In the genomic region with DNA sequence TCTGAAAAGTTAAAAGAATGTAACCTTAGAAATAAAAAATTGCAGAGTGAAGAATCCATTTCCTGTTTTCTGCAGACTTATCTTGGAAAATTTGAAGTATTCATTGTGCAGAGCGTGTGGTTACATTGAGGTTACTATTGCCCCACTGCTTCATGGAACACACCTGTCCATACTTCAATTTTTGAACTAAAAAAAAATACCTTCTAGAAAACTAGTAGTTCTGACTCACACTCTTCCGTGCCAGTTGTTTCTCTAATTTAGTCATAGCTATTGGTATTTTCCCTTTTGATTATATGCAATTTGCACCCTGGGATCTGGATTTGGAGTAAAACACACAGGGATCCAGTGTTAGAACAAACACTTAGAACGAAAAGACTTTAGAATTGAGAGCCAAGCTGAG, we compare ENCODE assay signal across 1 cellular context.
TF ChIP-seq lines count a peak whose summit lies in the region.

No MANE protein-coding gene starts in this region.

TF ChIP-seq in GM23338, 12 proteins besides CTCF, POLR2A, EP300 and RAD21 (continued from another document):
- TF ChIP-seq, protein P1, sequence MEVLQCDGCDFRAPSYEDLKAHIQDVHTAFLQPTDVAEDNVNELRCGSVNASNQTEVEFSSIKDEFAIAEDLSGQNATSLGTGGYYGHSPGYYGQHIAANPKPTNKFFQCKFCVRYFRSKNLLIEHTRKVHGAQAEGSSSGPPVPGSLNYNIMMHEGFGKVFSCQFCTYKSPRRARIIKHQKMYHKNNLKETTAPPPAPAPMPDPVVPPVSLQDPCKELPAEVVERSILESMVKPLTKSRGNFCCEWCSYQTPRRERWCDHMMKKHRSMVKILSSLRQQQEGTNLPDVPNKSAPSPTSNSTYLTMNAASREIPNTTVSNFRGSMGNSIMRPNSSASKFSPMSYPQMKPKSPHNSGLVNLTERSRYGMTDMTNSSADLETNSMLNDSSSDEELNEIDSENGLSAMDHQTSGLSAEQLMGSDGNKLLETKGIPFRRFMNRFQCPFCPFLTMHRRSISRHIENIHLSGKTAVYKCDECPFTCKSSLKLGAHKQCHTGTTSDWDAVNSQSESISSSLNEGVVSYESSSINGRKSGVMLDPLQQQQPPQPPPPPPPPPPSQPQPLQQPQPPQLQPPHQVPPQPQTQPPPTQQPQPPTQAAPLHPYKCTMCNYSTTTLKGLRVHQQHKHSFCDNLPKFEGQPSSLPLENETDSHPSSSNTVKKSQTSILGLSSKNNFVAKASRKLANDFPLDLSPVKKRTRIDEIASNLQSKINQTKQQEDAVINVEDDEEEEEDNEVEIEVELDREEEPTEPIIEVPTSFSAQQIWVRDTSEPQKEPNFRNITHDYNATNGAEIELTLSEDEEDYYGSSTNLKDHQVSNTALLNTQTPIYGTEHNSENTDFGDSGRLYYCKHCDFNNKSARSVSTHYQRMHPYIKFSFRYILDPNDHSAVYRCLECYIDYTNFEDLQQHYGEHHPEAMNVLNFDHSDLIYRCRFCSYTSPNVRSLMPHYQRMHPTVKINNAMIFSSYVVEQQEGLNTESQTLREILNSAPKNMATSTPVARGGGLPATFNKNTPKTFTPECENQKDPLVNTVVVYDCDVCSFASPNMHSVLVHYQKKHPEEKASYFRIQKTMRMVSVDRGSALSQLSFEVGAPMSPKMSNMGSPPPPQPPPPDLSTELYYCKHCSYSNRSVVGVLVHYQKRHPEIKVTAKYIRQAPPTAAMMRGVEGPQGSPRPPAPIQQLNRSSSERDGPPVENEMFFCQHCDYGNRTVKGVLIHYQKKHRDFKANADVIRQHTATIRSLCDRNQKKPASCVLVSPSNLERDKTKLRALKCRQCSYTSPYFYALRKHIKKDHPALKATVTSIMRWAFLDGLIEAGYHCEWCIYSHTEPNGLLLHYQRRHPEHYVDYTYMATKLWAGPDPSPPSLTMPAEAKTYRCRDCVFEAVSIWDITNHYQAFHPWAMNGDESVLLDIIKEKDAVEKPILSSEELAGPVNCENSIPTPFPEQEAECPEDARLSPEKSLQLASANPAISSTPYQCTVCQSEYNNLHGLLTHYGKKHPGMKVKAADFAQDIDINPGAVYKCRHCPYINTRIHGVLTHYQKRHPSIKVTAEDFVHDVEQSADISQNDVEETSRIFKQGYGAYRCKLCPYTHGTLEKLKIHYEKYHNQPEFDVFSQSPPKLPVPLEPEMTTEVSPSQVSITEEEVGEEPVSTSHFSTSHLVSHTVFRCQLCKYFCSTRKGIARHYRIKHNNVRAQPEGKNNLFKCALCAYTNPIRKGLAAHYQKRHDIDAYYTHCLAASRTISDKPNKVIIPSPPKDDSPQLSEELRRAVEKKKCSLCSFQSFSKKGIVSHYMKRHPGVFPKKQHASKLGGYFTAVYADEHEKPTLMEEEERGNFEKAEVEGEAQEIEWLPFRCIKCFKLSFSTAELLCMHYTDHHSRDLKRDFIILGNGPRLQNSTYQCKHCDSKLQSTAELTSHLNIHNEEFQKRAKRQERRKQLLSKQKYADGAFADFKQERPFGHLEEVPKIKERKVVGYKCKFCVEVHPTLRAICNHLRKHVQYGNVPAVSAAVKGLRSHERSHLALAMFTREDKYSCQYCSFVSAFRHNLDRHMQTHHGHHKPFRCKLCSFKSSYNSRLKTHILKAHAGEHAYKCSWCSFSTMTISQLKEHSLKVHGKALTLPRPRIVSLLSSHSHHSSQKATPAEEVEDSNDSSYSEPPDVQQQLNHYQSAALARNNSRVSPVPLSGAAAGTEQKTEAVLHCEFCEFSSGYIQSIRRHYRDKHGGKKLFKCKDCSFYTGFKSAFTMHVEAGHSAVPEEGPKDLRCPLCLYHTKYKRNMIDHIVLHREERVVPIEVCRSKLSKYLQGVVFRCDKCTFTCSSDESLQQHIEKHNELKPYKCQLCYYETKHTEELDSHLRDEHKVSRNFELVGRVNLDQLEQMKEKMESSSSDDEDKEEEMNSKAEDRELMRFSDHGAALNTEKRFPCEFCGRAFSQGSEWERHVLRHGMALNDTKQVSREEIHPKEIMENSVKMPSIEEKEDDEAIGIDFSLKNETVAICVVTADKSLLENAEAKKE (CRISPR knock-in tag; IDR thresholded peaks at IDR 0.05): no peak
- TF ChIP-seq ZNF331 (CRISPR knock-in tag; IDR thresholded peaks at IDR 0.05; ENCODE audit: low read depth): no peak
- TF ChIP-seq CREB1 (CRISPR knock-in tag; IDR thresholded peaks at IDR 0.05; ENCODE audit: low read depth): no peak
- no peak for TF ChIP-seq EZH2phosphoT487 (IDR thresholded peaks at IDR 0.05; ENCODE audit: unreplicated experiment)
